In genomic region chr3:195909645-195910498, GRCh38 we compare ENCODE assay signal across 8 cellular contexts. TPM values are rescaled to one million over a fixed set of nuclear protein-coding genes. Genes with fewer than 3 reads are reported as not detected.
A peak's percentile ranks its signal among the peaks of the same experiment; 100 is the strongest.
DNase-seq lines count a peak whose midpoint lies in the region; ATAC-seq, FAIRE-seq and TF ChIP-seq lines count a peak whose summit lies in the region.

No MANE protein-coding gene starts in this region.

- no peaks in the 10 kb centered on the region for H3K9me3 ChIP-seq in RWPE2 (ENCODE audit: severe bottlenecking)
- H3K9me3 ChIP-seq in neuronal stem cell (replicated peaks in 1 of 2; ENCODE audit: control insufficient read depth in 2 of 2, insufficient read depth in 1 of 2, low read depth in 1 of 2, low read length in 2 of 2) = no peaks in the 10 kb centered on the region

- H2AK5ac ChIP-seq in neuronal stem cell (ENCODE audit: low read depth, low read length) = no peak overlapping the region

- peak overlapping the region; percentile 37 for H3K23ac ChIP-seq in neuronal stem cell (ENCODE audit: low read depth, low read length, poor library complexity)

- peaks cover 5% of the 10 kb centered on the region; the same call in 1 of the 2 replicates for H3K36me3 ChIP-seq in RWPE2 (ENCODE audit: low read depth)
- H3K36me3 ChIP-seq in neuronal stem cell (replicated peaks in 1 of 2; ENCODE audit: control insufficient read depth in 2 of 2, insufficient read depth in 2 of 2, low read length in 2 of 2) = no peaks in the 10 kb centered on the region

- H3K79me1 ChIP-seq in neuronal stem cell (ENCODE audit: low read depth, low read length) = peaks cover 14% of the 10 kb centered on the region

- peak overlapping the region; percentile 60 for H3K27ac ChIP-seq in RWPE2 (ENCODE audit: poor library complexity, severe bottlenecking)
- H3K27ac ChIP-seq in neuronal stem cell (replicated peaks; ENCODE audit: low read length) = no peak overlapping the region
- peak overlapping the region; percentile 69 for H3K27ac ChIP-seq in substantia nigra (ENCODE audit: low read depth, low read length, poor library complexity, severe bottlenecking)

- H3K14ac ChIP-seq in neuronal stem cell (ENCODE audit: low read length) = no peak overlapping the region

- H2BK5ac ChIP-seq in neuronal stem cell (ENCODE audit: low read length) = no peak overlapping the region

- no peak overlapping the region for H2BK15ac ChIP-seq in neuronal stem cell (ENCODE audit: low read length)

- H2BK12ac ChIP-seq in neuronal stem cell (ENCODE audit: low read length) = no peak overlapping the region

- H2BK120ac ChIP-seq in neuronal stem cell (ENCODE audit: low read depth, low read length) = no peak overlapping the region

- peak overlapping the region; percentile 64 for H3K9ac ChIP-seq in neuronal stem cell (ENCODE audit: low read depth, low read length, poor library complexity)

- H3K4me2 ChIP-seq in neuronal stem cell (ENCODE audit: insufficient read depth, low read length, poor library complexity, severe bottlenecking) = peak overlapping the region; percentile 80

- H4K8ac ChIP-seq in neuronal stem cell (ENCODE audit: low read depth, low read length) = peak overlapping the region; percentile 53

- peaks cover 47% of the 10 kb centered on the region for H3K4me1 ChIP-seq in RWPE2 (ENCODE audit: insufficient read depth, poor library complexity, severe bottlenecking)
- peaks cover 20 to 22% of the 10 kb centered on the region in 2 donors for H3K4me1 ChIP-seq in neuronal stem cell (ENCODE audit: control insufficient read depth in 2 of 2, insufficient read depth in 1 of 2, low read depth in 1 of 2, low read length in 2 of 2)

- no CpG with 5 or more reads among the region's 68 CpGs for WGBS in neuronal stem cell (ENCODE audit: extremely low coverage in 2 of 2, insufficient read length in 2 of 2, insufficient replicate concordance in 1 of 2), 2 donors

- peak overlapping the region; percentile 99 for H2AFZ ChIP-seq in neuronal stem cell (ENCODE audit: low read length)

- ATAC-seq in GM21825 (IDR thresholded peaks at IDR 0.05; ENCODE audit: unreplicated experiment) (peak; percentile 36), RWPE2 (ENCODE audit: low read depth) (peak; percentile 49)

- no peak overlapping the region for H4K91ac ChIP-seq in neuronal stem cell (ENCODE audit: low read depth, low read length, poor library complexity)

- peak overlapping the region; percentile 66 for H3K18ac ChIP-seq in neuronal stem cell (ENCODE audit: low read length)

- H3K27me3 ChIP-seq in RWPE2 (ENCODE audit: insufficient read depth, poor library complexity, severe bottlenecking) (no peaks in the 10 kb centered on the region), neuronal stem cell (ENCODE audit: control insufficient read depth in 3 of 3, insufficient read depth in 3 of 3, low read depth in 1 of 3, low read length in 3 of 3) (peaks cover 0 to 11% (median 8%) of the 10 kb centered on the region in 3 experiments)

- DNase-seq in DMS153 treated with DMSO at 0.1 percent for 48 hours (lab: John Stamatoyannopoulos, UW; ENCODE audit: unreplicated experiment) (peak; percentile 17), LoVo (ENCODE audit: low spot score) (peak; percentile 83), RWPE2 (ENCODE audit: low spot score) (peak; percentile 80), frontal cortex (ENCODE audit: low spot score in 2 of 2) (peak; percentile 95 to 98), neuronal stem cell (ENCODE audit: low spot score) (peak; percentile 72), substantia nigra (lab: John Stamatoyannopoulos, UW) (peak in 48 of 49 donors; percentile 44 to 93 (median 81))
- peak; percentile 68 to 96 (median 81) for DNase-seq in activated naive CD4-positive, alpha-beta T cell (lab: John Stamatoyannopoulos, UW)

- H3K4ac ChIP-seq in neuronal stem cell (ENCODE audit: low read length) = no peak overlapping the region

- no peak for TF ChIP-seq CTCF in RWPE2 (IDR thresholded peaks at IDR 0.05; ENCODE audit: poor library complexity, severe bottlenecking)

- H3K4me3 ChIP-seq in RWPE2 (ENCODE audit: severe bottlenecking) = peak overlapping the region; percentile 69
- H3K4me3 ChIP-seq in neuronal stem cell (ENCODE audit: low read length in 2 of 2) = peak overlapping the region; percentile 55 to 73

- no peak for FAIRE-seq in frontal cortex (lab: Jason Lieb, UNC)

RNA-seq across cellular contexts. Expression of gene TNK2, which starts 1.5 kb away (rescaled TPM):
- total RNA-seq in frontal cortex = 11.0 TPM
- polyA plus RNA-seq in neuronal stem cell (2013, experiment 1 of 2) = 21.3 TPM
- 20.7 TPM for polyA plus RNA-seq in neuronal stem cell (2013, experiment 2 of 2)

Comparison
In these comparisons a context has a peak if more than half of its experiments do, and no peak if none do; other contexts are left out.
1. DNase-seq: peak in every context shown above with its lines; median percentile 96 in frontal cortex; 83 in LoVo; 81 in activated naive CD4-positive, alpha-beta T cell; 81 in substantia nigra; 80 in RWPE2; 72 in neuronal stem cell; 17 in DMS153 treated with DMSO at 0.1 percent for 48 hours.